In genomic region chr7:55234408-55234807, GRCh38 we compare ENCODE assay signal across 8 cellular contexts.
"Had no signal": no experiment of that assay in that cellular context is flagged by ENCODE, and none has a peak within 500 bp of the region (broad histone marks: within the 10 kb centered on the region; RNA-seq: fewer than 3 reads in every experiment).

No MANE protein-coding gene starts in this region.

- H2AFZ ChIP-seq: GM23248 had no signal

- H3K27ac ChIP-seq: GM23248 had no signal

- ATAC-seq: HCT116 had no signal

- H3K4me3 ChIP-seq: GM23248, K562 had no signal

- FAIRE-seq: HTR-8/SVneo, K562 had no signal

- H3K27ac Mint-ChIP-seq: HFFc6 had no signal

- DNase-seq: GM23248, GOT3, H7, HFFc6, KG1 had no signal

- H3K9ac ChIP-seq: GM23248 had no signal

- H3K4me3 Mint-ChIP-seq: HFFc6 had no signal
